ENCODE assay signal across 10 cellular contexts in the genomic region with DNA sequence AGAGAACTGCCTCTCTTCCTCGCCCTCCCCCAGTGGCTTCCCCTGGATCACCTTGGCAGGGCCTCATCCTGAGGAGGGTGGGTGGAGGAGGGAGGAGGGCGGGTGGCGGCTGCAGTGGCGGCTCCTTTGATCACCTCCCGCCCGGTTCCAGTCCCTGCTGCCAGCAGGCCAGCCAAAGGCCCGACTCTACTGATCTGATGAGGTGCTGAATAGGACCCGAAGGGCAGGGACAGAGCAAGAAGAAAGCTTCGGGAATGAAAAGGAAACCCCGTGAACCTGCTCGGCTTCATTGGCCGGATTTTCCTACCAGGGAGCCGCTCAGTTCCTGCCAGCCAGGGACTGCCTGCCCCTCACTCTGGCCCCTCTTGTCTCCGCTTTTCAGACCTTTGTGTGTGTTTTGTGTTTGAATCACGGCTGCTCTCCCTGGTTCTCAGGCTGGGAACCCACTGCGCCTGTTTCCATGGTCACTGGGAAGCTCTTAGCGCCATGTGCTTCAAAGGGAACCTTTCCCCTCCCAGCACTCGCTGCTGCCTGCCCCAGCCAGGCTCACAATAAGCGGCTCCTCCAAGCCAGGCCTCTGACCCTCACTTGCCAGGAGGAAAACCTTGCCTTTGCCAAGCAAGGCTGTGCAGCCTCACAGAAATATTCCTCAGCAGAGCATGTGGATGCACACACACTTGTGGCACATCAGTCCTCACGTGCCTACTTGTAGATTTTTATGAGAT. TPM values are rescaled to one million over a fixed set of nuclear protein-coding genes. Genes with fewer than 3 reads are reported as not detected.
A peak's percentile ranks its signal among the peaks of the same experiment; 100 is the strongest.
DNase-seq lines count a peak whose midpoint lies in the region; ATAC-seq and TF ChIP-seq lines count a peak whose summit lies in the region.
"Had no signal": no experiment of that assay in that cellular context is flagged by ENCODE, and none has a peak within 500 bp of the region (broad histone marks: within the 10 kb centered on the region; RNA-seq: fewer than 3 reads in every experiment).

No MANE protein-coding gene starts in this region.

- no peak for TF ChIP-seq CTCF in suprapubic skin (IDR thresholded peaks at IDR 0.05)
- TF ChIP-seq CTCF in GM13976 (IDR thresholded peaks at IDR 0.05; ENCODE audit: borderline replicate concordance, control extremely low read depth, extremely low read depth, insufficient read depth, missing control alignments) = no peak

- no peak for ATAC-seq in GM21529 (IDR thresholded peaks at IDR 0.05; ENCODE audit: unreplicated experiment)

- H3K9me3 ChIP-seq in suprapubic skin = no peaks in the 10 kb centered on the region
- H3K9me3 ChIP-seq: vagina had no signal

- POLR2A ChIA-PET in HEK293T (lab: Yijun Ruan, JAX) = interaction anchor here (1.1 kb wide), 1 partner anchor 14 kb away, joined by 4 read pairs; no protein-coding TSS in a partner anchor

- DNase-seq in HEK293T (ENCODE audit: extremely low spot score) = peak; percentile 49
- DNase-seq in amniotic epithelial cell (ENCODE audit: low read depth) = peak; percentile 34
- peak; percentile 64 for DNase-seq in iPS DF 19.7 (ENCODE audit: low read depth, low spot score)
- peak; percentile 58 for DNase-seq in renal cortical epithelial cell (ENCODE audit: low read depth)
- no peak for DNase-seq in amniotic stem cell (lab: John Stamatoyannopoulos, UW)
- DNase-seq in suprapubic skin (ENCODE audit: low spot score in 2 of 2) = no peak
- DNase-seq in GM13976 (ENCODE audit: low spot score) = no peak
- DNase-seq: Karpas-422 had no signal

- in situ Hi-C loops in GM13976 (cut with MboI; ENCODE audit: low sequenced_read_pairs, unreplicated experiment) = no loop called here

- TF ChIP-seq POLR2A in suprapubic skin (IDR thresholded peaks at IDR 0.05) = no peak

- H3K27ac ChIP-seq in suprapubic skin = no peak overlapping the region
- H3K27ac ChIP-seq: vagina had no signal

- CTCF ChIA-PET in HEK293T (lab: Yijun Ruan, JAX) = interaction anchor here (0.5 kb wide), 1 partner anchor 206 kb away, joined by 3 read pairs; no protein-coding TSS in a partner anchor

- no peaks in the 10 kb centered on the region for H3K27me3 ChIP-seq in suprapubic skin
- H3K27me3 ChIP-seq: vagina had no signal

- H3K36me3 ChIP-seq in suprapubic skin = no peaks in the 10 kb centered on the region
- H3K36me3 ChIP-seq: vagina had no signal

- H3K4me1 ChIP-seq in suprapubic skin = peaks cover 16% of the 10 kb centered on the region

- WGBS in suprapubic skin = 35% methylated on average over 14 of the region's 20 CpGs

- no peak for TF ChIP-seq EP300 in suprapubic skin (IDR thresholded peaks at IDR 0.05)

- H3K4me3 ChIP-seq in suprapubic skin = no peak overlapping the region
- H3K4me3 ChIP-seq: vagina had no signal

TF ChIP-seq in HEK293T, 16 proteins besides CTCF, POLR2A, EP300 and RAD21:
- TF ChIP-seq TARDBP (IDR thresholded peaks at IDR 0.05) = no peak
TF ChIP-seq in HEK293T: peak in this region for 0.

RNA-seq across cellular contexts. Expression of gene C22orf31, which starts 56.8 kb away (rescaled TPM):
- total RNA-seq in renal cortical epithelial cell (not detected in 2 replicates), suprapubic skin (not detected)
- total RNA-seq: vagina had no signal

Comparison
In these comparisons a context has a peak if more than half of its experiments do, and no peak if none do; other contexts are left out.
1. DNase-seq: peak in HEK293T (single experiment), amniotic epithelial cell (single experiment), iPS DF 19.7 (single experiment) and renal cortical epithelial cell (single experiment); none in amniotic stem cell (single experiment), suprapubic skin (0 of 2) and GM13976 (single experiment).